Comparison of ENCODE assay signal across 1 cellular context in the genomic region with DNA sequence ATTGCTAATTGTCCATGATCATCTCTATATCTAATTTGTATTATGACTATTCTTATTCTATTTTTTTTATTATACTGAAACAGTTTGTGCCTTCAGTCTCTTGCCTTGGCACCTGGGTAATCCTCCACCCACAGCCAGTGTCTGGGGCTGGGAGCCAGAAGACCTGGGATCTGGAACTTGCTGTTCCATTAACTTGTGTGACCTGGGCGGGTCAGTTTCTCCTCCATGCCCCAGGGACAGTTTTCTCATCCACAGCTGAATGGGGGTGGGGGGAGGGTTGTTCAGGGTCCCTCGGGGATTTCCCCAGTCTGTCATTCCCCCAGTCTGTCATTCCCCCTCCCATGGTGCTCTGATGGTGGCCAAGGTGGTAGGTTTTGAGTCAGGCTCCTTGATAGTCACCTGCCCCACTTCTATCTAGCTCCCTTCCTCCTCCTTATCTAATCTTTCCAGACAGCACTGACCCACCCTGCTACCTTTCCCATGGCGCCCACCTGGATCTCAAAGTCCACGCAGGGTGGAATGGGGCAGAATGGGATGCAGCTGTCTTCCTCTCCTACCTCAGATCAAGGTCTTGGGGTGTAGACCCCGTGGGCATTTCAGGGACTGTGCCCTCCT.
TF ChIP-seq lines count a peak whose summit lies in the region.

No MANE protein-coding gene starts in this region.

TF ChIP-seq in HCT116, 20 proteins besides CTCF, POLR2A, EP300 and RAD21 (continued from another document):
- TF ChIP-seq, protein P1, sequence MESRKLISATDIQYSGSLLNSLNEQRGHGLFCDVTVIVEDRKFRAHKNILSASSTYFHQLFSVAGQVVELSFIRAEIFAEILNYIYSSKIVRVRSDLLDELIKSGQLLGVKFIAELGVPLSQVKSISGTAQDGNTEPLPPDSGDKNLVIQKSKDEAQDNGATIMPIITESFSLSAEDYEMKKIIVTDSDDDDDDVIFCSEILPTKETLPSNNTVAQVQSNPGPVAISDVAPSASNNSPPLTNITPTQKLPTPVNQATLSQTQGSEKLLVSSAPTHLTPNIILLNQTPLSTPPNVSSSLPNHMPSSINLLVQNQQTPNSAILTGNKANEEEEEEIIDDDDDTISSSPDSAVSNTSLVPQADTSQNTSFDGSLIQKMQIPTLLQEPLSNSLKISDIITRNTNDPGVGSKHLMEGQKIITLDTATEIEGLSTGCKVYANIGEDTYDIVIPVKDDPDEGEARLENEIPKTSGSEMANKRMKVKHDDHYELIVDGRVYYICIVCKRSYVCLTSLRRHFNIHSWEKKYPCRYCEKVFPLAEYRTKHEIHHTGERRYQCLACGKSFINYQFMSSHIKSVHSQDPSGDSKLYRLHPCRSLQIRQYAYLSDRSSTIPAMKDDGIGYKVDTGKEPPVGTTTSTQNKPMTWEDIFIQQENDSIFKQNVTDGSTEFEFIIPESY (IDR thresholded peaks at IDR 0.05; ENCODE audit: extremely low read depth, insufficient replicate concordance, low read length) = no peak
- no peak for TF ChIP-seq POLR2AphosphoS5 (IDR thresholded peaks at IDR 0.05; ENCODE audit: low read depth, low read length)
- TF ChIP-seq, protein P2, sequence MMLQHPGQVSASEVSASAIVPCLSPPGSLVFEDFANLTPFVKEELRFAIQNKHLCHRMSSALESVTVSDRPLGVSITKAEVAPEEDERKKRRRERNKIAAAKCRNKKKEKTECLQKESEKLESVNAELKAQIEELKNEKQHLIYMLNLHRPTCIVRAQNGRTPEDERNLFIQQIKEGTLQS (IDR thresholded peaks at IDR 0.05) = no peak
- TF ChIP-seq ZNF274 (IDR thresholded peaks at IDR 0.05; ENCODE audit: low read depth, low read length) = no peak
- TF ChIP-seq, protein P3, sequence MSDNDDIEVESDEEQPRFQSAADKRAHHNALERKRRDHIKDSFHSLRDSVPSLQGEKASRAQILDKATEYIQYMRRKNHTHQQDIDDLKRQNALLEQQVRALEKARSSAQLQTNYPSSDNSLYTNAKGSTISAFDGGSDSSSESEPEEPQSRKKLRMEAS (IDR thresholded peaks at IDR 0.05) = no peak
- TF ChIP-seq YY1 (IDR thresholded peaks at IDR 0.05; ENCODE audit: extremely low read depth, insufficient replicate concordance, low read depth, low read length) = no peak
- TF ChIP-seq FOSL1 (IDR thresholded peaks at IDR 0.05; ENCODE audit: low read depth) = no peak
- no peak for TF ChIP-seq ELF1 (IDR thresholded peaks at IDR 0.05; ENCODE audit: borderline replicate concordance, low read depth)
- TF ChIP-seq TCF7L2 (IDR thresholded peaks at IDR 0.05; ENCODE audit: borderline replicate concordance, extremely low read depth, insufficient read depth, insufficient read length) = no peak
TF ChIP-seq in HCT116: peak in this region for 0.
